In the genomic region with DNA sequence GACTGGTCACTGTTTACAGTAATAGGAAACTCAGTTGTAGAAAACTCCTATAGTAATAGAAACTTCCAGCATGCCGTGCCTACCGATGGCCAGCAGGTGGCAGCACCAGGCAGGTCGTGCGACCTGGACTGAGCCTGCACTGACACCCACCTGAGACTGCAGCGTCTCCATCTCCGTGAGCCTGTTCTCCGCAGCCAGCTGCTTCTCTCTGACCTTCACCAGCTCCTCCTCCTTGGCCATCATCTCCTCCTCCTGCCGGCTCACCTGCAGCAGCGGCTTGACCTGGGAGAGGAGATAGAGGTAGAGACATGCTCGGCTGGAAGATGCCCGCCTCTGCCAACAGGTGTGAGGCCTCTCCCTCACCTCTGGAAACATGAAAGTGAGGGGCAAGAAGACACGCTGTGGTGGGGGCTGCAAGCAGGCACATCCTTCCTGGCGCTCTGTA, we compare ENCODE assay signal across 8 cellular contexts. TPM values are rescaled to one million over a fixed set of nuclear protein-coding genes. Genes with fewer than 3 reads are reported as not detected.
DNase-seq lines count a peak whose midpoint lies in the region; ATAC-seq lines count a peak whose summit lies in the region.

No MANE protein-coding gene starts in this region.

- no peaks in the 10 kb centered on the region for H3K27me3 ChIP-seq in BLaER1 treated with 17β-estradiol and CSF1 and Interleukin-3, amounts not matched to agents 10 nM and 100 nM

- H3K9me3 Mint-ChIP-seq in activated CD8-positive, alpha-beta T cell treated with anti-CD3 and anti-CD28 coated beads, Interleukin-2, amount 10 ng/mL, durations not matched to agents 7 days and 5 days (ENCODE audit: insufficient read depth), result no peaks in the 10 kb centered on the region

- H3K27ac ChIP-seq in BLaER1 treated with 17β-estradiol and CSF1 and Interleukin-3, amounts not matched to agents 10 nM and 100 nM, result 0 out of 22 replicates have a peak overlapping the region, but pooled peaks of 1 of the 11 experiments have one; percentile 29

- peak; percentile 84 for ATAC-seq in activated CD8-positive, alpha-beta T cell treated with anti-CD3 and anti-CD28 coated beads, Interleukin-2, amount 10 ng/mL, durations not matched to agents 7 days and 5 days
- no peak for ATAC-seq in HG02981 (IDR thresholded peaks at IDR 0.05; ENCODE audit: unreplicated experiment)

- CTCF ChIA-PET in activated CD8-positive, alpha-beta T cell treated with anti-CD3 and anti-CD28 coated beads, Interleukin-2, amount 10 ng/mL, durations not matched to agents 7 days and 5 days (lab: Charles Lee), result interaction anchor here (0.7 to 4.0 kb wide), 43 partner anchors 9 to 221 kb away, joined by 3 to 60 read pairs (median 6); partner anchors contain the start of genes APOL2 and TXN2

- peaks cover 84% of the 10 kb centered on the region for H3K36me3 Mint-ChIP-seq in activated CD8-positive, alpha-beta T cell treated with anti-CD3 and anti-CD28 coated beads, Interleukin-2, amount 10 ng/mL, durations not matched to agents 7 days and 5 days (ENCODE audit: low read depth)

- peaks cover 25 to 100% (median 100%) of the 10 kb centered on the region in 11 experiments; a peak in 21 of 22 replicates for H4K20me1 ChIP-seq in BLaER1 treated with 17β-estradiol and CSF1 and Interleukin-3, amounts not matched to agents 10 nM and 100 nM

- H3K4me3 ChIP-seq in BLaER1 treated with 17β-estradiol and CSF1 and Interleukin-3, amounts not matched to agents 10 nM and 100 nM, result no peak overlapping the region

- H3K4me1 Mint-ChIP-seq in activated CD8-positive, alpha-beta T cell treated with anti-CD3 and anti-CD28 coated beads, Interleukin-2, amount 10 ng/mL, durations not matched to agents 7 days and 5 days (ENCODE audit: low read depth), result peaks cover 12% of the 10 kb centered on the region

- peaks cover 0 to 28% (median 6%) of the 10 kb centered on the region in 11 experiments; a peak in 12 of 22 replicates for H3K9me3 ChIP-seq in BLaER1 treated with 17β-estradiol and CSF1 and Interleukin-3, amounts not matched to agents 10 nM and 100 nM (replicated peaks in 1 of 11)

- no peaks in the 10 kb centered on the region for H3K27me3 Mint-ChIP-seq in activated CD8-positive, alpha-beta T cell treated with anti-CD3 and anti-CD28 coated beads, Interleukin-2, amount 10 ng/mL, durations not matched to agents 7 days and 5 days (ENCODE audit: low read depth)

- DNase-seq in HCEC 1CT (peak; percentile 53), NCI-H82 (lab: John Stamatoyannopoulos, UW) (peak; percentile 68), ecto neural progenitor cell (ENCODE audit: low spot score) (peak; percentile 80), lung microvascular endothelial cell (ENCODE audit: low read depth in 2 of 2) (peak; percentile 66 to 84)
- DNase-seq in activated CD8-positive, alpha-beta T cell treated with anti-CD3 and anti-CD28 coated beads, Interleukin-2, amount 10 ng/mL, durations not matched to agents 7 days and 5 days, result peak; percentile 87
- peak; percentile 69 for DNase-seq in stimulated activated CD8-positive, alpha-beta memory T cell treated with anti-CD3 and anti-CD28 coated beads, Interleukin-15, amount 100 ng/mL, for 24 hours (ENCODE audit: low read depth)

- H3K9ac ChIP-seq in BLaER1 treated with 17β-estradiol and CSF1 and Interleukin-3, amounts not matched to agents 10 nM and 100 nM, result 0 out of 22 replicates have a peak overlapping the region, but pooled peaks of 3 of the 11 experiments have one; percentile 31 to 70 (median 36)

- peaks cover 100% of the 10 kb centered on the region in 11 experiments for H3K36me3 ChIP-seq in BLaER1 treated with 17β-estradiol and CSF1 and Interleukin-3, amounts not matched to agents 10 nM and 100 nM

- POLR2A ChIA-PET in activated CD8-positive, alpha-beta T cell treated with anti-CD3 and anti-CD28 coated beads, Interleukin-2, amount 10 ng/mL, durations not matched to agents 7 days and 5 days (lab: Charles Lee), result interaction anchor here (1.0 to 1.4 kb wide), 2 partner anchors 30 to 228 kb away, joined by 3 to 4 read pairs; partner anchors contain the start of gene EIF3D

- H3K4me1 ChIP-seq in BLaER1 treated with 17β-estradiol and CSF1 and Interleukin-3, amounts not matched to agents 10 nM and 100 nM, result peaks cover 0 to 73% (median 50%) of the 10 kb centered on the region in 10 experiments; a peak in 16 of 20 replicates

- peak overlapping the region; percentile 29 for H3K27ac Mint-ChIP-seq in activated CD8-positive, alpha-beta T cell treated with anti-CD3 and anti-CD28 coated beads, Interleukin-2, amount 10 ng/mL, durations not matched to agents 7 days and 5 days

- H3K4me3 Mint-ChIP-seq in activated CD8-positive, alpha-beta T cell treated with anti-CD3 and anti-CD28 coated beads, Interleukin-2, amount 10 ng/mL, durations not matched to agents 7 days and 5 days, result no peak overlapping the region

- peak overlapping the region in 7 of 11 experiments; percentile 29 to 91 (median 90); a peak in 14 of 22 replicates for H3K4me2 ChIP-seq in BLaER1 treated with 17β-estradiol and CSF1 and Interleukin-3, amounts not matched to agents 10 nM and 100 nM

RNA-seq across cellular contexts. Expression of gene APOL1, which starts 48.5 kb away (rescaled TPM):
- 10 to 100 TPM; 37.4 to 38.2 TPM for total RNA-seq in activated CD8-positive, alpha-beta T cell treated with anti-CD3 and anti-CD28 coated beads, Interleukin-2, amount 10 ng/mL, durations not matched to agents 7 days and 5 days
- 5.8 and 12.2 TPM in 2 replicates for total RNA-seq in lung microvascular endothelial cell
